In genomic region chr7:153100691-153101237, GRCh38 we compare ENCODE assay signal across 25 cellular contexts.
DNase-seq lines count a peak whose midpoint lies in the region; ATAC-seq, FAIRE-seq and TF ChIP-seq lines count a peak whose summit lies in the region.
"Had no signal": no experiment of that assay in that cellular context is flagged by ENCODE, and none has a peak within 500 bp of the region (broad histone marks: within the 10 kb centered on the region; RNA-seq: fewer than 3 reads in every experiment).

No MANE protein-coding gene starts in this region.

- 55% methylated on average over 11 of the region's 11 CpGs for WGBS in HepG2 (ENCODE audit: low lambda C conversion rate)
- 69% methylated on average over 11 of the region's 11 CpGs for WGBS in right lobe of liver (ENCODE audit: insufficient coverage, low coverage, low lambda C conversion rate, missing lambda C conversion rate)
- WGBS in GM12878 (ENCODE audit: insufficient coverage, insufficient replicate concordance, low lambda C conversion rate, missing lambda C conversion rate), result 43% methylated on average over 11 of the region's 11 CpGs

- H3K27me3 Mint-ChIP-seq in naive thymus-derived CD4-positive, alpha-beta T cell, result peaks cover 0 to 8% (median 3%) of the 10 kb centered on the region in 5 donors
- H3K27me3 Mint-ChIP-seq in Calu3 (ENCODE audit: unreplicated experiment), result no peaks in the 10 kb centered on the region
- H3K27me3 Mint-ChIP-seq: CD4-positive, alpha-beta memory T cell; CD4-positive, CD25-positive, alpha-beta regulatory T cell had no signal

- H3K27ac ChIP-seq in HepG2 (ENCODE audit: extremely low read length, insufficient read depth, low read length), result no peak overlapping the region
- no peak overlapping the region for H3K27ac ChIP-seq in right lobe of liver
- no peak overlapping the region for H3K27ac ChIP-seq in GM12878 (ENCODE audit: control insufficient read depth, insufficient read depth)
- H3K27ac ChIP-seq in endothelial cell of umbilical vein (ENCODE audit: insufficient read depth, low read depth, low read length), result no peak overlapping the region
- H3K27ac ChIP-seq in neural cell (ENCODE audit: low read length), result no peak overlapping the region
- H3K27ac ChIP-seq in naive thymus-derived CD4-positive, alpha-beta T cell (ENCODE audit: low read depth, low read length), result no peak overlapping the region
- H3K27ac ChIP-seq: BLaER1 had no signal

- H3K27me3 ChIP-seq in HepG2 (ENCODE audit: control insufficient read depth in 1 of 2, insufficient read depth in 2 of 2, low read length in 2 of 2) (no peaks in the 10 kb centered on the region), right lobe of liver (no peaks in the 10 kb centered on the region), GM12878 (replicated peaks in 1 of 2; ENCODE audit: control insufficient read depth in 2 of 2, insufficient read depth in 2 of 2, low read length in 1 of 2) (no peaks in the 10 kb centered on the region), endothelial cell of umbilical vein (ENCODE audit: control insufficient read depth in 2 of 2, insufficient read depth in 2 of 2, low read length in 2 of 2) (no peaks in the 10 kb centered on the region), neural cell (ENCODE audit: insufficient read depth, low read depth, low read length) (no peaks in the 10 kb centered on the region)
- H3K27me3 ChIP-seq in naive thymus-derived CD4-positive, alpha-beta T cell (ENCODE audit: control insufficient read depth in 2 of 2, insufficient read depth in 2 of 2, low read length in 2 of 2), result no peaks in the 10 kb centered on the region
- H3K27me3 ChIP-seq: BLaER1 had no signal

- H3K27ac Mint-ChIP-seq in naive thymus-derived CD4-positive, alpha-beta T cell, result no peak overlapping the region
- H3K27ac Mint-ChIP-seq in Calu3 (ENCODE audit: unreplicated experiment), result no peak overlapping the region
- H3K27ac Mint-ChIP-seq: CD14-positive monocyte; CD4-positive, alpha-beta memory T cell; CD8-positive, alpha-beta memory T cell had no signal

- no peaks in the 10 kb centered on the region for H3K4me1 Mint-ChIP-seq in naive thymus-derived CD4-positive, alpha-beta T cell
- H3K4me1 Mint-ChIP-seq in Calu3 (ENCODE audit: low read depth, unreplicated experiment), result no peaks in the 10 kb centered on the region
- H3K4me1 Mint-ChIP-seq: CD14-positive monocyte; CD4-positive, CD25-positive, alpha-beta regulatory T cell; CD8-positive, alpha-beta memory T cell had no signal

- FAIRE-seq in HepG2 (lab: Jason Lieb, UNC) (no peak), GM12878 (lab: Jason Lieb, UNC) (no peak), endothelial cell of umbilical vein (lab: Jason Lieb, UNC) (peak; percentile 70)
- FAIRE-seq: A204.1, D721Med, G401.6, GM12892, GM18507 had no signal

- SMC1A ChIA-PET in GM12878 (lab: Charles Lee; ENCODE audit: uncharacterized antibody, unreplicated experiment), result no interaction called here

- H3K9me1 ChIP-seq in endothelial cell of umbilical vein (replicated peaks; ENCODE audit: control insufficient read depth, extremely low read depth, insufficient read depth, low read length), result no peaks in the 10 kb centered on the region

- ATAC-seq in HepG2, result no peak
- no peak for ATAC-seq in right lobe of liver
- ATAC-seq in GM12878, result no peak
- no peak for ATAC-seq in naive thymus-derived CD4-positive, alpha-beta T cell

- H3K4me1 ChIP-seq in HepG2 (ENCODE audit: insufficient read depth, low read length) (no peaks in the 10 kb centered on the region), right lobe of liver (no peaks in the 10 kb centered on the region), GM12878 (ENCODE audit: control insufficient read depth, insufficient read depth, low read length) (no peaks in the 10 kb centered on the region), endothelial cell of umbilical vein (ENCODE audit: control insufficient read depth, extremely low read depth, insufficient read depth, low read length) (no peaks in the 10 kb centered on the region)
- no peaks in the 10 kb centered on the region for H3K4me1 ChIP-seq in naive thymus-derived CD4-positive, alpha-beta T cell (ENCODE audit: control insufficient read depth in 2 of 2, insufficient read depth in 2 of 2, low read length in 2 of 2)
- H3K4me1 ChIP-seq: BE2C, BLaER1 had no signal

- no peaks in the 10 kb centered on the region for H3K79me2 ChIP-seq in HepG2 (ENCODE audit: insufficient read depth, low read length)
- H3K79me2 ChIP-seq in GM12878 (ENCODE audit: control insufficient read depth, insufficient read depth, low read length), result no peaks in the 10 kb centered on the region
- H3K79me2 ChIP-seq in endothelial cell of umbilical vein (ENCODE audit: control insufficient read depth, insufficient read depth, low read length), result no peaks in the 10 kb centered on the region
- H3K79me2 ChIP-seq in neural cell (replicated peaks; ENCODE audit: insufficient read depth, low read length), result no peaks in the 10 kb centered on the region

- no peaks in the 10 kb centered on the region for H3F3A ChIP-seq in neural cell (ENCODE audit: insufficient read depth, low read length, poor library complexity, severe bottlenecking)

- H3K36me3 ChIP-seq in HepG2 (replicated peaks in 1 of 2; ENCODE audit: control insufficient read depth in 1 of 2, insufficient read depth in 2 of 2, low read length in 2 of 2) (no peaks in the 10 kb centered on the region), right lobe of liver (no peaks in the 10 kb centered on the region), GM12878 (ENCODE audit: control insufficient read depth in 2 of 2, insufficient read depth in 2 of 2, low read length in 1 of 2) (no peaks in the 10 kb centered on the region), endothelial cell of umbilical vein (ENCODE audit: control insufficient read depth in 2 of 2, extremely low read depth in 1 of 2, insufficient read depth in 2 of 2, low read length in 2 of 2) (no peaks in the 10 kb centered on the region), neural cell (ENCODE audit: insufficient read depth, low read length) (no peaks in the 10 kb centered on the region)
- no peaks in the 10 kb centered on the region for H3K36me3 ChIP-seq in naive thymus-derived CD4-positive, alpha-beta T cell (ENCODE audit: control insufficient read depth in 2 of 3, insufficient read depth in 3 of 3, low read length in 3 of 3)
- H3K36me3 ChIP-seq: BE2C, BLaER1 had no signal

- H3K36me3 Mint-ChIP-seq in naive thymus-derived CD4-positive, alpha-beta T cell, result no peaks in the 10 kb centered on the region
- H3K36me3 Mint-ChIP-seq in Calu3 (ENCODE audit: insufficient read depth, unreplicated experiment), result no peaks in the 10 kb centered on the region
- H3K36me3 Mint-ChIP-seq: CD14-positive monocyte; CD4-positive, alpha-beta memory T cell; CD4-positive, CD25-positive, alpha-beta regulatory T cell; CD8-positive, alpha-beta memory T cell had no signal

- POLR2A ChIA-PET in HepG2 (lab: Yijun Ruan, JAX) (no interaction called here), GM12878 (lab: Charles Lee) (no interaction called here), endothelial cell of umbilical vein (lab: Charles Lee) (no interaction called here)
- POLR2A ChIA-PET in naive thymus-derived CD4-positive, alpha-beta T cell (lab: Charles Lee), result no interaction called here

- CTCF ChIA-PET in HepG2 (lab: Yijun Ruan, JAX; ENCODE audit: low intra/inter-chr PET ratio, low total read pairs), result no interaction called here
- CTCF ChIA-PET in GM12878 (lab: Yijun Ruan, JAX), result no interaction called here
- CTCF ChIA-PET in endothelial cell of umbilical vein (lab: Charles Lee), result no interaction called here
- CTCF ChIA-PET in naive thymus-derived CD4-positive, alpha-beta T cell (lab: Charles Lee), result no interaction called here
- CTCF ChIA-PET in Calu3 (lab: Charles Lee), result no interaction called here

- H2AFZ ChIP-seq in HepG2 (ENCODE audit: low read length) (no peak overlapping the region), GM12878 (ENCODE audit: control insufficient read depth, low read depth, low read length) (no peak overlapping the region), endothelial cell of umbilical vein (ENCODE audit: low read depth, low read length) (no peak overlapping the region), neural cell (ENCODE audit: low read depth, low read length) (no peak overlapping the region)

- no peak for TF ChIP-seq POLR2A in HepG2 (IDR thresholded peaks at IDR 0.05; ENCODE audit: insufficient read depth in 1 of 2, low read depth in 2 of 2, low read length in 2 of 2)
- TF ChIP-seq POLR2A in right lobe of liver (IDR thresholded peaks at IDR 0.05), result no peak
- no peak for TF ChIP-seq POLR2A in GM12878 (IDR thresholded peaks at IDR 0.05; ENCODE audit: low read depth, low read length)
- no peak for TF ChIP-seq POLR2A in endothelial cell of umbilical vein (IDR thresholded peaks at IDR 0.05; ENCODE audit: low read depth, low read length)

- H3K4me2 ChIP-seq in HepG2 (ENCODE audit: low read depth, low read length), result no peak overlapping the region
- H3K4me2 ChIP-seq in GM12878 (ENCODE audit: control insufficient read depth, insufficient read depth), result no peak overlapping the region
- no peak overlapping the region for H3K4me2 ChIP-seq in endothelial cell of umbilical vein (ENCODE audit: insufficient read depth, low read length)
- H3K4me2 ChIP-seq in neural cell (ENCODE audit: low read length), result no peak overlapping the region
- H3K4me2 ChIP-seq: BLaER1 had no signal

- TF ChIP-seq CTCF in HepG2 (CRISPR knock-in tag; IDR thresholded peaks at IDR 0.05) (no peak), right lobe of liver (IDR thresholded peaks at IDR 0.05) (no peak), GM12878 (IDR thresholded peaks at IDR 0.05 in 2 of 3, conservative IDR thresholded peaks at IDR 0.05 in 1 of 3; ENCODE audit: control insufficient read depth in 2 of 3, extremely low read depth in 1 of 3, insufficient read depth in 1 of 3, low read depth in 3 of 3, low read length in 3 of 3) (no peak), endothelial cell of umbilical vein (IDR thresholded peaks at IDR 0.05; ENCODE audit: extremely low read depth in 1 of 2, insufficient read depth in 1 of 2, low read depth in 1 of 2, low read length in 2 of 2) (no peak), neural cell (IDR thresholded peaks at IDR 0.05; ENCODE audit: poor library complexity, severe bottlenecking) (no peak), Calu3 (IDR thresholded peaks at IDR 0.05; ENCODE audit: unreplicated experiment) (no peak)

- H4K20me1 ChIP-seq in HepG2 (ENCODE audit: insufficient read depth, low read length) (no peaks in the 10 kb centered on the region), GM12878 (ENCODE audit: control insufficient read depth, insufficient read depth) (no peaks in the 10 kb centered on the region), endothelial cell of umbilical vein (replicated peaks; ENCODE audit: control insufficient read depth, extremely low read depth, insufficient read depth, low read length) (no peaks in the 10 kb centered on the region), neural cell (ENCODE audit: insufficient read depth) (no peaks in the 10 kb centered on the region)
- H4K20me1 ChIP-seq: BLaER1 had no signal

- H3K9ac ChIP-seq in HepG2 (ENCODE audit: insufficient read depth, low read depth, low read length), result no peak overlapping the region
- no peak overlapping the region for H3K9ac ChIP-seq in GM12878 (ENCODE audit: control insufficient read depth, insufficient read depth, low read length)
- H3K9ac ChIP-seq in endothelial cell of umbilical vein (replicated peaks; ENCODE audit: extremely low read depth, insufficient read depth, low read length), result no peak overlapping the region
- H3K9ac ChIP-seq in neural cell (ENCODE audit: low read length), result no peak overlapping the region
- H3K9ac ChIP-seq: BLaER1 had no signal

- BruUV-seq in HepG2 (replicated peaks; lab: Mats Ljungman, UMichigan) (no TSS peak), GM12878 (replicated peaks; lab: Mats Ljungman, UMichigan) (no TSS peak), endothelial cell of umbilical vein (replicated peaks; lab: Mats Ljungman, UMichigan) (no TSS peak), Calu3 (replicated peaks; lab: Mats Ljungman, UMichigan) (no TSS peak)

- in situ Hi-C loops in HepG2 (cut with HindIII; ENCODE audit: extremely low pct_ligation_motif_present, low pct_unique_long_range_greater_than_20kb) (no loop called here), GM12878 (cut with MboI) (no loop called here)

- no peak overlapping the region for H3K4me3 Mint-ChIP-seq in naive thymus-derived CD4-positive, alpha-beta T cell
- H3K4me3 Mint-ChIP-seq in Calu3 (ENCODE audit: low read depth, unreplicated experiment), result no peak overlapping the region
- H3K4me3 Mint-ChIP-seq: CD14-positive monocyte; CD4-positive, alpha-beta memory T cell; CD4-positive, CD25-positive, alpha-beta regulatory T cell; CD8-positive, alpha-beta memory T cell had no signal

- no peak for TF ChIP-seq RAD21 in HepG2 (CRISPR knock-in tag; IDR thresholded peaks at IDR 0.05)
- TF ChIP-seq RAD21 in GM12878 (IDR thresholded peaks at IDR 0.05; ENCODE audit: insufficient read depth, low read depth, low read length), result no peak
- TF ChIP-seq RAD21 in neural cell (conservative IDR thresholded peaks at IDR 0.05), result no peak

- RAD21 ChIA-PET in GM12878 (lab: Charles Lee; ENCODE audit: unreplicated experiment), result no interaction called here

- no peak overlapping the region for H3K4me3 ChIP-seq in HepG2 (replicated peaks in 1 of 3; ENCODE audit: insufficient read depth in 1 of 3, low read depth in 2 of 3, low read length in 3 of 3)
- H3K4me3 ChIP-seq in right lobe of liver, result no peak overlapping the region
- no peak overlapping the region for H3K4me3 ChIP-seq in GM12878
- no peak overlapping the region for H3K4me3 ChIP-seq in endothelial cell of umbilical vein (replicated peaks in 1 of 3; ENCODE audit: insufficient read depth in 1 of 3, low read depth in 1 of 3, low read length in 3 of 3)
- no peak overlapping the region for H3K4me3 ChIP-seq in neural cell (ENCODE audit: low read length)
- H3K4me3 ChIP-seq in naive thymus-derived CD4-positive, alpha-beta T cell (ENCODE audit: low read length), result no peak overlapping the region
- H3K4me3 ChIP-seq: BLaER1 had no signal

- no peak for TF ChIP-seq EP300 in HepG2 (IDR thresholded peaks at IDR 0.05; ENCODE audit: low read depth in 2 of 2, low read length in 2 of 2)
- TF ChIP-seq EP300 in HepG2 (CRISPR knock-in tag; IDR thresholded peaks at IDR 0.05; ENCODE audit: borderline replicate concordance), result no peak
- TF ChIP-seq EP300 in GM12878 (IDR thresholded peaks at IDR 0.05; ENCODE audit: borderline replicate concordance in 1 of 2, control insufficient read depth in 1 of 2, low read depth in 2 of 2, low read length in 2 of 2), result no peak
- TF ChIP-seq EP300 in neural cell (conservative IDR thresholded peaks at IDR 0.05; ENCODE audit: poor library complexity, severe bottlenecking), result peak; percentile 95

- no peak for DNase-seq in HepG2 (ENCODE audit: low spot score)
- DNase-seq in right lobe of liver, result no peak
- no peak for DNase-seq in GM12878 (ENCODE audit: low read depth, low spot score)
- DNase-seq in endothelial cell of umbilical vein (ENCODE audit: low read depth, low spot score), result no peak
- DNase-seq in naive thymus-derived CD4-positive, alpha-beta T cell, result no peak
- no peak for DNase-seq in Calu3
- no peak for DNase-seq in T-helper 2 cell
- DNase-seq: 8988T; ACHN; BE2C; C1 segment of cervical spinal cord; CD4-positive, alpha-beta memory T cell; CD4-positive, CD25-positive, alpha-beta regulatory T cell; CD8-positive, alpha-beta memory T cell; COR-L47; DMS79 treated with DMSO at 0.1 percent for 48 hours; GF-D8 had no signal

- intact Hi-C loops in HepG2 (cut with micrococcal nuclease; ENCODE audit: unreplicated experiment) (no loop called here), right lobe of liver (cut with DNase I) (no loop called here), GM12878 (cut with micrococcal nuclease; ENCODE audit: unreplicated experiment) (no loop called here), endothelial cell of umbilical vein (cut with micrococcal nuclease) (no loop called here), Calu3 (cut with micrococcal nuclease; ENCODE audit: unreplicated experiment) (no loop called here)
- intact Hi-C loops in naive thymus-derived CD4-positive, alpha-beta T cell (cut with micrococcal nuclease), result no loop called here

- no peaks in the 10 kb centered on the region for H3K9me3 ChIP-seq in HepG2 (ENCODE audit: low read length)
- H3K9me3 ChIP-seq in right lobe of liver, result no peaks in the 10 kb centered on the region
- no peaks in the 10 kb centered on the region for H3K9me3 ChIP-seq in GM12878 (replicated peaks; ENCODE audit: control insufficient read depth, insufficient read depth, low read length)
- no peaks in the 10 kb centered on the region for H3K9me3 ChIP-seq in endothelial cell of umbilical vein (replicated peaks; ENCODE audit: control insufficient read depth, insufficient read depth, low read length)
- no peaks in the 10 kb centered on the region for H3K9me3 ChIP-seq in neural cell (ENCODE audit: low read length)
- H3K9me3 ChIP-seq in naive thymus-derived CD4-positive, alpha-beta T cell (ENCODE audit: control insufficient read depth in 2 of 3, low read length in 3 of 3), result no peaks in the 10 kb centered on the region
- H3K9me3 ChIP-seq: BE2C, BLaER1 had no signal

- H3K9me2 ChIP-seq in neural cell (ENCODE audit: insufficient read depth, low read length), result no peaks in the 10 kb centered on the region

- dilution Hi-C loops in endothelial cell of umbilical vein (cut with MboI; ENCODE audit: extremely low pct_ligation_motif_present, low sequenced_read_pairs), result no loop called here

- peaks cover 0 to 18% (median 2%) of the 10 kb centered on the region in 11 donors for H3K9me3 Mint-ChIP-seq in naive thymus-derived CD4-positive, alpha-beta T cell
- peaks cover 15% of the 10 kb centered on the region for H3K9me3 Mint-ChIP-seq in Calu3 (ENCODE audit: low read depth, unreplicated experiment)
- H3K9me3 Mint-ChIP-seq: CD4-positive, CD25-positive, alpha-beta regulatory T cell had no signal
